ENCODE assay signal across 26 cellular contexts in the genomic region with DNA sequence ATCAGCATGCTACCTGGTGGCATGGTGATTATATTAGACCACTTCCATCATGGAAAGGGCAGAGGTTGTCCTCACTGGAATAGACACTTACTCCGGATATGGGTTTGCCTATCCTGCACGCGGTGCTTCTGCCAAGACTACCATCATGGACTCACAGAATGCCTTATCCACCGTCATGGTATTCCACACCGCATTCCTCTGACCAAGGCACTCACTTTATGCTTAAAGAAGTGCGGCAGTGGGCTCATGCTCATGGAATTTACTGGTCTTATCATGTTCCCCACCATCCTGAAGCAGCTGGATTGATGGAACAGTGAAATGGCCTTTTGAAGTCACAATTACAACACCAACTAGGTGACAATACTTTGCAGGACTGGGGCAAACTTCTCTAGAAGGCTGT.
"Had no signal": no experiment of that assay in that cellular context is flagged by ENCODE, and none has a peak within 500 bp of the region (broad histone marks: within the 10 kb centered on the region; RNA-seq: fewer than 3 reads in every experiment).

No MANE protein-coding gene starts in this region.

- H3K4me3 Mint-ChIP-seq: naive thymus-derived CD4-positive, alpha-beta T cell; natural killer cell; nephron; neural progenitor cell; stimulated activated memory B cell treated with anti-CD40 and anti-IgM and Interleukin-4, amounts not matched to agents 10 μg/mL and 1 μg/mL and 100 μg/mL, for 72 hours; stimulated activated naive CD8-positive, alpha-beta T cell treated with anti-CD3 and anti-CD28 coated beads, Interleukin-15, amount 100 ng/mL, for 72 hours had no signal

- DNase-seq: naive thymus-derived CD4-positive, alpha-beta T cell; natural killer cell; nucleus accumbens; ovary; posterior cingulate gyrus; psoas muscle; right cardiac atrium; right lobe of liver; sigmoid colon; small intestine; stimulated activated CD4-positive, alpha-beta T cell treated with anti-CD3 and anti-CD28 coated beads, Interleukin-15, amount 100 ng/mL, for 24 hours; stimulated activated CD4-positive, alpha-beta T cell treated with anti-CD3 and anti-CD28 coated beads, Interleukin-4, amount 100 ng/mL, for 1 hour; stimulated activated CD4-positive, alpha-beta T cell treated with anti-CD3 and anti-CD28 coated beads, Interleukin-4, amount 100 ng/mL, for 4 hours; stimulated activated CD8-positive, alpha-beta memory T cell treated with anti-CD3 and anti-CD28 coated beads, Interleukin-4, amount 100 ng/mL, for 48 hours; stimulated activated naive CD4-positive, alpha-beta T cell; stimulated activated naive CD8-positive, alpha-beta T cell treated with anti-CD3 and anti-CD28 coated beads, Interleukin-15, amount 100 ng/mL, for 72 hours; stimulated activated naive CD8-positive, alpha-beta T cell treated with anti-CD3 and anti-CD28 coated beads, Interleukin-15, Interleukin-2, amounts not matched to agents 100 U/mL and 50 U/mL, for 24 hours; substantia nigra; testis; tibial artery; transverse colon; upper lobe of left lung had no signal

- H3K27ac Mint-ChIP-seq: naive thymus-derived CD4-positive, alpha-beta T cell; natural killer cell; nephron; neural progenitor cell; progenitor cell of endocrine pancreas; stimulated activated memory B cell treated with anti-CD40 and anti-IgM and Interleukin-4, amounts not matched to agents 10 μg/mL and 1 μg/mL and 100 μg/mL, for 72 hours; stimulated activated naive CD8-positive, alpha-beta T cell treated with anti-CD3 and anti-CD28 coated beads, Interleukin-15, amount 100 ng/mL, for 72 hours had no signal

- ATAC-seq: naive thymus-derived CD4-positive, alpha-beta T cell; natural killer cell; psoas muscle; right cardiac atrium; right lobe of liver; stimulated activated memory B cell treated with anti-CD40 and anti-IgM and Interleukin-4, amounts not matched to agents 10 μg/mL and 1 μg/mL and 100 μg/mL, for 72 hours; stimulated activated naive CD8-positive, alpha-beta T cell treated with anti-CD3 and anti-CD28 coated beads, Interleukin-15, amount 100 ng/mL, for 72 hours; stimulated activated naive CD8-positive, alpha-beta T cell treated with anti-CD3 and anti-CD28 coated beads, Interleukin-15, Interleukin-2, amounts not matched to agents 100 U/mL and 50 U/mL, for 24 hours had no signal

- H3K27me3 Mint-ChIP-seq: stimulated activated memory B cell treated with anti-CD40 and anti-IgM and Interleukin-4, amounts not matched to agents 10 μg/mL and 1 μg/mL and 100 μg/mL, for 72 hours had no signal

- H3K36me3 Mint-ChIP-seq: naive thymus-derived CD4-positive, alpha-beta T cell; natural killer cell; neural progenitor cell; stimulated activated memory B cell treated with anti-CD40 and anti-IgM and Interleukin-4, amounts not matched to agents 10 μg/mL and 1 μg/mL and 100 μg/mL, for 72 hours had no signal

- H3K4me1 Mint-ChIP-seq: natural killer cell; nephron; stimulated activated memory B cell treated with anti-CD40 and anti-IgM and Interleukin-4, amounts not matched to agents 10 μg/mL and 1 μg/mL and 100 μg/mL, for 72 hours had no signal

- H3K9me3 Mint-ChIP-seq: natural killer cell; nephron; neural progenitor cell; stimulated activated memory B cell treated with anti-CD40 and anti-IgM and Interleukin-4, amounts not matched to agents 10 μg/mL and 1 μg/mL and 100 μg/mL, for 72 hours had no signal
